ENCODE assay signal across 14 cellular contexts in genomic region chr4:110119880-110120279, GRCh38.
DNase-seq lines count a peak whose midpoint lies in the region; ATAC-seq and TF ChIP-seq lines count a peak whose summit lies in the region.
"Had no signal": no experiment of that assay in that cellular context is flagged by ENCODE, and none has a peak within 500 bp of the region (broad histone marks: within the 10 kb centered on the region; RNA-seq: fewer than 3 reads in every experiment).

No MANE protein-coding gene starts in this region.

- peak; percentile 31 for DNase-seq in ACHN
- DNase-seq in amniotic epithelial cell (ENCODE audit: low read depth) = peak; percentile 94
- DNase-seq in foreskin keratinocyte = peak; percentile 33 to 60
- DNase-seq in stimulated activated CD8-positive, alpha-beta memory T cell treated with anti-CD3 and anti-CD28 coated beads, Interleukin-4, amount 100 ng/mL, for 48 hours = no peak
- DNase-seq: activated CD4-positive, alpha-beta T cell treated with anti-CD3 and anti-CD28 coated beads, Interleukin-2, amount 50 U/mL, for 4 hours; posterior cingulate gyrus had no signal

- in situ Hi-C loops in ACHN (cut with HindIII; ENCODE audit: low pct_ligation_motif_present, low pct_unique_long_range_greater_than_20kb, low sequenced_read_pairs) = no loop called here

- H3K4me1 ChIP-seq in foreskin keratinocyte = peaks cover 14% of the 10 kb centered on the region

- TF ChIP-seq CTCF in foreskin keratinocyte (conservative IDR thresholded peaks at IDR 0.05) = no peak

- H3K27ac ChIP-seq in foreskin keratinocyte = peak overlapping the region; percentile 7
- H3K27ac ChIP-seq: KMS-11, SK-N-MC, tibial nerve had no signal

- ATAC-seq in GM21529 (IDR thresholded peaks at IDR 0.05; ENCODE audit: unreplicated experiment) (peak; percentile 14), foreskin keratinocyte (peak; percentile 72), HG03039 (IDR thresholded peaks at IDR 0.05; ENCODE audit: unreplicated experiment) (no peak), GM18498 (IDR thresholded peaks at IDR 0.05; ENCODE audit: unreplicated experiment) (no peak), HG03095 (IDR thresholded peaks at IDR 0.05; ENCODE audit: unreplicated experiment) (no peak)
- ATAC-seq: left lobe of liver had no signal

- H3K27me3 ChIP-seq in foreskin keratinocyte = no peaks in the 10 kb centered on the region
- H3K27me3 ChIP-seq: tibial nerve had no signal

Comparison
In these comparisons a context has a peak if more than half of its experiments do, and no peak if none do; other contexts are left out.
1. ATAC-seq: peak in GM21529 (single experiment) and foreskin keratinocyte (single experiment); none in HG03039 (single experiment), GM18498 (single experiment) and HG03095 (single experiment).